Comparison of ENCODE assay signal across 9 cellular contexts in genomic region chr2:203871371-203871983, GRCh38. TPM values are rescaled to one million over a fixed set of nuclear protein-coding genes. Genes with fewer than 3 reads are reported as not detected.
DNase-seq lines count a peak whose midpoint lies in the region; ATAC-seq, FAIRE-seq and TF ChIP-seq lines count a peak whose summit lies in the region.
"Had no signal": no experiment of that assay in that cellular context is flagged by ENCODE, and none has a peak within 500 bp of the region (broad histone marks: within the 10 kb centered on the region; RNA-seq: fewer than 3 reads in every experiment).

No MANE protein-coding gene starts in this region.

- no peak for TF ChIP-seq POLR2A in H54 (IDR thresholded peaks at IDR 0.05; ENCODE audit: low read depth, low read length)

- no peak for TF ChIP-seq CTCF in GM10248 (IDR thresholded peaks at IDR 0.05; ENCODE audit: control extremely low read depth, extremely low read depth, low read depth, missing control alignments)

- peak overlapping the region; percentile 96 for H3K4me3 Mint-ChIP-seq in activated T-helper 2 cell treated with anti-CD3 and anti-CD28 coated beads, Interferon-gamma antibody, Interleukin-2, Interleukin-4, amounts not matched to agents 10 μg/mL and 5 μg/mL and 100 μg/mL, durations not matched to agents 14 hours and 24 hours and 36 hours (ENCODE audit: low read depth)

- H3K27ac Mint-ChIP-seq in activated T-helper 2 cell treated with anti-CD3 and anti-CD28 coated beads, Interferon-gamma antibody, Interleukin-2, Interleukin-4, amounts not matched to agents 10 μg/mL and 5 μg/mL and 100 μg/mL, durations not matched to agents 14 hours and 24 hours and 36 hours, result peak overlapping the region; percentile 95

- CTCF ChIA-PET in GM10248 (lab: Yijun Ruan, JAX), result interaction anchor here (1.1 to 2.1 kb wide), 4 partner anchors 10 to 646 kb away, joined by 3 to 5 read pairs (median 4); no protein-coding TSS in a partner anchor

- peak; percentile 96 for ATAC-seq in HG03060 (IDR thresholded peaks at IDR 0.05; ENCODE audit: low read depth, unreplicated experiment)

- FAIRE-seq in GM19239 (lab: Jason Lieb, UNC) (peak; percentile 99), H54 (lab: Jason Lieb, UNC) (no peak)

- peak; percentile 47 for DNase-seq in GM10248 (ENCODE audit: extremely low spot score)
- peak; percentile 41 for DNase-seq in GM19239 (ENCODE audit: insufficient read length, low spot score)
- peak; percentile 60 for DNase-seq in activated T-helper 2 cell treated with anti-CD3 and anti-CD28 coated beads, Interferon-gamma antibody, Interleukin-2, Interleukin-4, amounts not matched to agents 10 μg/mL and 5 μg/mL and 100 μg/mL, durations not matched to agents 14 hours and 24 hours and 36 hours (ENCODE audit: low spot score)
- no peak for DNase-seq in cerebellar nuclear complex (lab: John Stamatoyannopoulos, UW)
- DNase-seq in H54 (ENCODE audit: insufficient read length, low spot score), result no peak
- no peak for DNase-seq in effector CD4-positive, alpha-beta T cell
- DNase-seq in hypothalamus (lab: John Stamatoyannopoulos, UW), result no peak

- peaks cover 57% of the 10 kb centered on the region for H3K4me1 Mint-ChIP-seq in activated T-helper 2 cell treated with anti-CD3 and anti-CD28 coated beads, Interferon-gamma antibody, Interleukin-2, Interleukin-4, amounts not matched to agents 10 μg/mL and 5 μg/mL and 100 μg/mL, durations not matched to agents 14 hours and 24 hours and 36 hours (ENCODE audit: low read depth)

- no peaks in the 10 kb centered on the region for H3K9me3 Mint-ChIP-seq in activated T-helper 2 cell treated with anti-CD3 and anti-CD28 coated beads, Interferon-gamma antibody, Interleukin-2, Interleukin-4, amounts not matched to agents 10 μg/mL and 5 μg/mL and 100 μg/mL, durations not matched to agents 14 hours and 24 hours and 36 hours

- peaks cover 87% of the 10 kb centered on the region for H3K36me3 Mint-ChIP-seq in activated T-helper 2 cell treated with anti-CD3 and anti-CD28 coated beads, Interferon-gamma antibody, Interleukin-2, Interleukin-4, amounts not matched to agents 10 μg/mL and 5 μg/mL and 100 μg/mL, durations not matched to agents 14 hours and 24 hours and 36 hours (ENCODE audit: low read depth)

- intact Hi-C loops in activated T-helper 2 cell treated with anti-CD3 and anti-CD28 coated beads, Interferon-gamma antibody, Interleukin-2, Interleukin-4, amounts not matched to agents 10 μg/mL and 5 μg/mL and 100 μg/mL, durations not matched to agents 14 hours and 24 hours and 36 hours (cut with micrococcal nuclease), result loop anchor here (1.0 to 5.0 kb wide), 9 partner anchors 15 to 236 kb away; no protein-coding TSS in a partner anchor

- POLR2A ChIA-PET in GM10248 (lab: Yijun Ruan, JAX), result no interaction called here

- no peaks in the 10 kb centered on the region for H3K27me3 Mint-ChIP-seq in activated T-helper 2 cell treated with anti-CD3 and anti-CD28 coated beads, Interferon-gamma antibody, Interleukin-2, Interleukin-4, amounts not matched to agents 10 μg/mL and 5 μg/mL and 100 μg/mL, durations not matched to agents 14 hours and 24 hours and 36 hours (ENCODE audit: low read depth)

RNA-seq across cellular contexts. Expression of gene CTLA4, which starts 3.9 kb away (rescaled TPM):
- 166 and 180 TPM in 2 replicates for total RNA-seq in activated T-helper 2 cell treated with anti-CD3 and anti-CD28 coated beads, Interferon-gamma antibody, Interleukin-2, Interleukin-4, amounts not matched to agents 10 μg/mL and 5 μg/mL and 100 μg/mL, durations not matched to agents 14 hours and 24 hours and 36 hours
- total RNA-seq: kidney epithelial cell had no signal

Comparison
In these comparisons a context has a peak if more than half of its experiments do, and no peak if none do; other contexts are left out.
1. DNase-seq: peak in GM10248 (single experiment), GM19239 (single experiment) and activated T-helper 2 cell treated with anti-CD3 and anti-CD28 coated beads, Interferon-gamma antibody, Interleukin-2, Interleukin-4, amounts not matched to agents 10 μg/mL and 5 μg/mL and 100 μg/mL, durations not matched to agents 14 hours and 24 hours and 36 hours (single experiment); none in cerebellar nuclear complex (0 of 2), H54 (single experiment), effector CD4-positive, alpha-beta T cell (single experiment) and hypothalamus (0 of 51).